1 cellular context compared by ENCODE assay signal in genomic region chr11:64284048-64284961, GRCh38.
TF ChIP-seq lines count a peak whose summit lies in the region.

TSS of gene BAD (minus strand) at chr11:64284665. CDS start at chr11:64284368, 297 bp downstream.

TF ChIP-seq in WTC11, 78 proteins besides CTCF, POLR2A, EP300 and RAD21 (continued from another document):
- TF ChIP-seq ERG (CRISPR knock-in tag; IDR thresholded peaks at IDR 0.05) (no peak), ETV6 (CRISPR knock-in tag; IDR thresholded peaks at IDR 0.05) (0 out of 2 replicates have a peak, but pooled peaks have one; percentile 63), SP1 (CRISPR knock-in tag; conservative IDR thresholded peaks at IDR 0.05) (peak; percentile 82), KAT7 (CRISPR knock-in tag; IDR thresholded peaks at IDR 0.05; ENCODE audit: borderline replicate concordance) (no peak), TEAD1 (CRISPR knock-in tag; IDR thresholded peaks at IDR 0.05) (no peak), ZNF121 (CRISPR knock-in tag; IDR thresholded peaks at IDR 0.05) (no peak), NR1H2 (CRISPR knock-in tag; IDR thresholded peaks at IDR 0.05) (no peak), ZNF416 (CRISPR knock-in tag; IDR thresholded peaks at IDR 0.05) (no peak), GTF2I (CRISPR knock-in tag; conservative IDR thresholded peaks at IDR 0.05) (no peak), ZMAT4 (CRISPR knock-in tag; IDR thresholded peaks at IDR 0.05) (no peak), E2F1 (CRISPR knock-in tag; IDR thresholded peaks at IDR 0.05) (no peak), ZNF263 (CRISPR knock-in tag; IDR thresholded peaks at IDR 0.05; ENCODE audit: low read depth) (no peak), NFYB (CRISPR knock-in tag; conservative IDR thresholded peaks at IDR 0.05; ENCODE audit: low read depth) (peak; percentile 72), HMGXB4 (CRISPR knock-in tag; IDR thresholded peaks at IDR 0.05) (peak; percentile 39; the same call in 1 of the 2 replicates), ZNF317 (CRISPR knock-in tag; IDR thresholded peaks at IDR 0.05; ENCODE audit: borderline replicate concordance, low read depth) (no peak), FOXP4 (CRISPR knock-in tag; IDR thresholded peaks at IDR 0.05) (no peak), TP53 (CRISPR knock-in tag; IDR thresholded peaks at IDR 0.05) (no peak), ELF4 (CRISPR knock-in tag; IDR thresholded peaks at IDR 0.05; ENCODE audit: low read depth) (0 out of 2 replicates have a peak, but pooled peaks have one; percentile 23), MAX (CRISPR knock-in tag; IDR thresholded peaks at IDR 0.05) (no peak), NR3C1 (CRISPR knock-in tag; conservative IDR thresholded peaks at IDR 0.05; ENCODE audit: low read depth) (no peak), ZNF512 (CRISPR knock-in tag; IDR thresholded peaks at IDR 0.05; ENCODE audit: borderline replicate concordance) (no peak), USF1 (CRISPR knock-in tag; IDR thresholded peaks at IDR 0.05) (no peak)
